11 cellular contexts compared by ENCODE assay signal in the genomic region with DNA sequence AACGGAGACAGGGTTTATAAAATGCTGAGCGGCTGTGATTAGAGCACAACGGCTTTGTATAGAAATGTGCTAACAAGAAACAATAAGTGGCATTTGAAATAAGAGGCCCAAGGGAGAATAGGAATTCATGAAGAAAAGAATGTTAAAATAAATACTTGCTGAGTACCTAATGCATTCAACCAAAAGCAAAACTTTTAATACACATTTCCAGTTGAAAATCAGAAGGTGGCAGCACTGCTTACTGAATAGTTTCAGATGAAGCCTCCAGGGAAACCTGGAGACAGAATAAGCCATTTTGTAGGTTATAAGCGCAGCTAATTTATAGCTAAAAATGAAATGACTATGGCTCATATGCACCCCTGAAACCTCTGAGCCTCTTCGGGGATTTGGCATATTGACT.
DNase-seq lines count a peak whose midpoint lies in the region; ATAC-seq and TF ChIP-seq lines count a peak whose summit lies in the region.
"Had no signal": no experiment of that assay in that cellular context is flagged by ENCODE, and none has a peak within 500 bp of the region (broad histone marks: within the 10 kb centered on the region; RNA-seq: fewer than 3 reads in every experiment).

No MANE protein-coding gene starts in this region.

- no peak overlapping the region for H3K4me3 ChIP-seq in WERI-Rb-1 (ENCODE audit: low read depth, low read length)
- H3K4me3 ChIP-seq: tibial nerve had no signal

- H3K36me3 ChIP-seq in WERI-Rb-1 = no peaks in the 10 kb centered on the region
- H3K36me3 ChIP-seq: tibial nerve had no signal

- DNase-seq in NCI-H2029 (lab: John Stamatoyannopoulos, UW) (peak; percentile 3), NCI-H2029 treated with DMSO at 0.1 percent for 48 hours (lab: John Stamatoyannopoulos, UW) (no peak), NAMALWA (ENCODE audit: low spot score) (peak; percentile 19), WERI-Rb-1 (peak; percentile 14), neural crest cell (ENCODE audit: low read depth, low spot score) (no peak), EL (no peak)
- DNase-seq: NCI-H146, RPMI8226 had no signal

- H3K27me3 Mint-ChIP-seq in neural crest cell (ENCODE audit: low read depth) = no peaks in the 10 kb centered on the region

- peak overlapping the region; percentile 25; the same call in 1 of the 2 replicates for H3K27ac ChIP-seq in WERI-Rb-1
- H3K27ac ChIP-seq: tibial nerve had no signal

- no peak overlapping the region for H3K4me3 Mint-ChIP-seq in neural crest cell

- H3K36me3 Mint-ChIP-seq in neural crest cell (ENCODE audit: low read depth) = peaks cover 3% of the 10 kb centered on the region

- H3K27ac Mint-ChIP-seq in neural crest cell (ENCODE audit: unreplicated experiment) = no peak overlapping the region

- TF ChIP-seq CTCF in WERI-Rb-1 (IDR thresholded peaks at IDR 0.05; ENCODE audit: low read depth, low read length) (no peak; the same call in 1 of the 2 replicates), neural crest cell (conservative IDR thresholded peaks at IDR 0.05) (peak; percentile 55)

- H3K9me3 Mint-ChIP-seq in neural crest cell = peaks cover 3% of the 10 kb centered on the region

- no peaks in the 10 kb centered on the region for H3K27me3 ChIP-seq in WERI-Rb-1 (ENCODE audit: insufficient read depth, low read depth, severe bottlenecking)
- H3K27me3 ChIP-seq: tibial nerve had no signal

- H3K4me1 Mint-ChIP-seq in neural crest cell = no peaks in the 10 kb centered on the region

- H3K9me3 ChIP-seq in WERI-Rb-1 (ENCODE audit: severe bottlenecking) = peaks cover 4% of the 10 kb centered on the region
- H3K9me3 ChIP-seq: tibial nerve had no signal

- ATAC-seq in HG03139 (IDR thresholded peaks at IDR 0.05; ENCODE audit: unreplicated experiment) (no peak), HG03521 (IDR thresholded peaks at IDR 0.05; ENCODE audit: unreplicated experiment) (no peak)

Comparison
In these comparisons a context has a peak if more than half of its experiments do, and no peak if none do; other contexts are left out.
1. DNase-seq: peak in NCI-H2029 (single experiment), NAMALWA (single experiment) and WERI-Rb-1 (single experiment); none in NCI-H2029 treated with DMSO at 0.1 percent for 48 hours (single experiment), neural crest cell (single experiment) and EL (single experiment).